11 cellular contexts compared by ENCODE assay signal in the genomic region with DNA sequence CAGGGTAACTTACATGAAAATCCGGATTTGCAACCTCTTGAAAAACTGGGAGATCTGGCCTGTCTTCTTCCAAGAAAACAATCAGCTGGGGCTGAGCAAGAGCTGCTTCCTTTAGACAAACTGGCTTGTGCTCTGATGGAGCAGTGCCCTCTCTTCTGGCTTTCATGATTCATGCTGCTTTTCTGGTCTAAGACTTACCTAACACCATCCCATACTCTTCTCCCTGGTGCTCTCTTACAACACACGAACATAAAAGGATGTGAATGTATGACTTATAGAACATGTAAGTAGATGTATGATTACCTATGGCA. TPM values are rescaled to one million over a fixed set of nuclear protein-coding genes. Genes with fewer than 3 reads are reported as not detected.
A peak's percentile ranks its signal among the peaks of the same experiment; 100 is the strongest.
DNase-seq lines count a peak whose midpoint lies in the region; TF ChIP-seq lines count a peak whose summit lies in the region.
"Had no signal": no experiment of that assay in that cellular context is flagged by ENCODE, and none has a peak within 500 bp of the region (broad histone marks: within the 10 kb centered on the region; RNA-seq: fewer than 3 reads in every experiment).

No MANE protein-coding gene starts in this region.

- no peaks in the 10 kb centered on the region for H3K9me2 ChIP-seq in PC-9 (ENCODE audit: insufficient read depth)

- H3K27me3 Mint-ChIP-seq in progenitor cell of endocrine pancreas: no peaks in the 10 kb centered on the region
- H3K27me3 Mint-ChIP-seq in activated naive CD4-positive, alpha-beta T cell treated with anti-CD3 and anti-CD28 coated beads for 36 hours (ENCODE audit: low read depth): peaks cover 70% of the 10 kb centered on the region

- H3K4me3 ChIP-seq in PC-9: no peak overlapping the region; the same call in 1 of the 2 replicates
- H3K4me3 ChIP-seq in esophagus squamous epithelium: no peak overlapping the region

- no peak for TF ChIP-seq POLR2A in esophagus squamous epithelium (IDR thresholded peaks at IDR 0.05)

- peak; percentile 42 for DNase-seq in EL
- peak; percentile 65 to 97 for DNase-seq in PC-9
- no peak for DNase-seq in esophagus squamous epithelium (lab: John Stamatoyannopoulos, UW)
- no peak for DNase-seq in progenitor cell of endocrine pancreas (ENCODE audit: low spot score, unreplicated experiment)
- DNase-seq in D341Med (ENCODE audit: low spot score): no peak
- DNase-seq in activated naive CD4-positive, alpha-beta T cell treated with anti-CD3 and anti-CD28 coated beads for 36 hours: no peak
- DNase-seq in NCI-H1417 (lab: John Stamatoyannopoulos, UW): no peak
- no peak for DNase-seq in stimulated activated CD4-positive, alpha-beta T cell treated with anti-CD3 and anti-CD28 coated beads, Interleukin-4, amount 100 ng/mL, for 4 hours
- DNase-seq: CD4-positive, CD25-positive, alpha-beta regulatory T cell; nephron progenitor cell had no signal

- CTCF ChIA-PET in PC-9 (lab: Charles Lee): no interaction called here
- CTCF ChIA-PET in activated naive CD4-positive, alpha-beta T cell treated with anti-CD3 and anti-CD28 coated beads for 36 hours (lab: Charles Lee): no interaction called here

- H3K36me3 ChIP-seq in PC-9 (ENCODE audit: low read depth) (no peaks in the 10 kb centered on the region), esophagus squamous epithelium (no peaks in the 10 kb centered on the region)

- no TSS peak for BruUV-seq in PC-9 (replicated peaks; lab: Mats Ljungman, UMichigan)

- 25 to 30% methylated on average over 2 of the region's 2 CpGs for whole genome bisulfite sequencing in esophagus squamous epithelium, 2 donors

- TF ChIP-seq CTCF in PC-9 (conservative IDR thresholded peaks at IDR 0.05): no peak
- no peak for TF ChIP-seq CTCF in esophagus squamous epithelium (IDR thresholded peaks at IDR 0.05)
- TF ChIP-seq CTCF in progenitor cell of endocrine pancreas (IDR thresholded peaks at IDR 0.05; ENCODE audit: unreplicated experiment): no peak

- H3K9me3 ChIP-seq in PC-9 (ENCODE audit: insufficient read depth, low read depth) (no peaks in the 10 kb centered on the region), esophagus squamous epithelium (no peaks in the 10 kb centered on the region)

- peaks cover 44% of the 10 kb centered on the region for H4K20me1 ChIP-seq in PC-9 (ENCODE audit: insufficient read depth)

- H3F3A ChIP-seq in PC-9 (ENCODE audit: insufficient read depth, low read depth): peaks cover 24% of the 10 kb centered on the region

- peaks cover 44% of the 10 kb centered on the region for H3K4me1 Mint-ChIP-seq in progenitor cell of endocrine pancreas (ENCODE audit: low read depth)
- no peaks in the 10 kb centered on the region for H3K4me1 Mint-ChIP-seq in activated naive CD4-positive, alpha-beta T cell treated with anti-CD3 and anti-CD28 coated beads for 36 hours (ENCODE audit: low read depth)
- H3K4me1 Mint-ChIP-seq: CD4-positive, CD25-positive, alpha-beta regulatory T cell had no signal

- H2AFZ ChIP-seq in PC-9: no peak overlapping the region

- POLR2A ChIA-PET in PC-9 (lab: Charles Lee; ENCODE audit: unreplicated experiment): interaction anchor here (1.0 kb wide), 1 partner anchor 8 kb away, joined by 8 read pairs; no protein-coding TSS in a partner anchor

- intact Hi-C loops in PC-9 (cut with micrococcal nuclease; ENCODE audit: unreplicated experiment) (loop anchor here (2.0 kb wide), 1 partner anchor 112 kb away; no protein-coding TSS in a partner anchor), esophagus squamous epithelium (cut with DNase I) (no loop called here)
- intact Hi-C loops in activated naive CD4-positive, alpha-beta T cell treated with anti-CD3 and anti-CD28 coated beads for 36 hours (cut with micrococcal nuclease): no loop called here

- no peak overlapping the region for H3K4me3 Mint-ChIP-seq in progenitor cell of endocrine pancreas (ENCODE audit: low read depth)
- no peak overlapping the region for H3K4me3 Mint-ChIP-seq in activated naive CD4-positive, alpha-beta T cell treated with anti-CD3 and anti-CD28 coated beads for 36 hours
- H3K4me3 Mint-ChIP-seq: CD4-positive, CD25-positive, alpha-beta regulatory T cell; nephron progenitor cell had no signal

- H3K27ac ChIP-seq in PC-9 (peak overlapping the region; percentile 65), esophagus squamous epithelium (peak overlapping the region; percentile 10 to 79 (median 33))
- H3K27ac ChIP-seq: KMS-11 had no signal

- H3K27ac Mint-ChIP-seq in progenitor cell of endocrine pancreas: peak overlapping the region; percentile 57
- no peak overlapping the region for H3K27ac Mint-ChIP-seq in activated naive CD4-positive, alpha-beta T cell treated with anti-CD3 and anti-CD28 coated beads for 36 hours
- H3K27ac Mint-ChIP-seq: CD4-positive, CD25-positive, alpha-beta regulatory T cell; nephron progenitor cell had no signal

- peaks cover 58% of the 10 kb centered on the region for H3K4me1 ChIP-seq in PC-9 (replicated peaks; ENCODE audit: insufficient read depth)
- H3K4me1 ChIP-seq in esophagus squamous epithelium: peaks cover 5 to 68% (median 24%) of the 10 kb centered on the region in 3 donors

- peaks cover 8% of the 10 kb centered on the region for H3K36me3 Mint-ChIP-seq in progenitor cell of endocrine pancreas (ENCODE audit: insufficient read depth)
- no peaks in the 10 kb centered on the region for H3K36me3 Mint-ChIP-seq in activated naive CD4-positive, alpha-beta T cell treated with anti-CD3 and anti-CD28 coated beads for 36 hours (ENCODE audit: low read depth)
- H3K36me3 Mint-ChIP-seq: CD4-positive, CD25-positive, alpha-beta regulatory T cell had no signal

- peak overlapping the region; percentile 65 for H3K4me2 ChIP-seq in PC-9
- H3K4me2 ChIP-seq: KMS-11 had no signal

- H3K27me3 ChIP-seq in PC-9 (ENCODE audit: insufficient read depth, low read depth): no peaks in the 10 kb centered on the region
- H3K27me3 ChIP-seq in esophagus squamous epithelium: no peaks in the 10 kb centered on the region

- H3K79me2 ChIP-seq in PC-9 (ENCODE audit: low read depth): peaks cover 95% of the 10 kb centered on the region

- H3K9me3 Mint-ChIP-seq in progenitor cell of endocrine pancreas (ENCODE audit: low read depth): peaks cover 3% of the 10 kb centered on the region
- peaks cover 8% of the 10 kb centered on the region for H3K9me3 Mint-ChIP-seq in activated naive CD4-positive, alpha-beta T cell treated with anti-CD3 and anti-CD28 coated beads for 36 hours

RNA-seq across cellular contexts. Expression of gene TJP1, which starts 9.9 kb away (rescaled TPM):
- total RNA-seq in PC-9 (2021): 152 and 159 TPM in 2 replicates
- 100 to 1,000 TPM in 3 of 4 donors, 10 to 100 TPM in 1; 69.6 to 142 (median 119) TPM for total RNA-seq in esophagus squamous epithelium
- 167 and 172 TPM in 2 replicates for total RNA-seq in progenitor cell of endocrine pancreas
- not detected for total RNA-seq in activated naive CD4-positive, alpha-beta T cell treated with anti-CD3 and anti-CD28 coated beads for 36 hours
- total RNA-seq: CD4-positive, CD25-positive, alpha-beta regulatory T cell had no signal

Comparison
In these comparisons a context has a peak if more than half of its experiments do, and no peak if none do; other contexts are left out.
1. DNase-seq: peak in EL (single experiment) and PC-9 (2 of 2); none in esophagus squamous epithelium (single experiment), progenitor cell of endocrine pancreas (single experiment), D341Med (single experiment), activated naive CD4-positive, alpha-beta T cell treated with anti-CD3 and anti-CD28 coated beads for 36 hours (single experiment), NCI-H1417 (0 of 3) and stimulated activated CD4-positive, alpha-beta T cell treated with anti-CD3 and anti-CD28 coated beads, Interleukin-4, amount 100 ng/mL, for 4 hours (0 of 2).
2. RNA of gene TJP1, which starts 9.9 kb away (total RNA-seq): 167 to 172 TPM in progenitor cell of endocrine pancreas, 152 to 159 TPM in PC-9 and 69.6 to 142 TPM in esophagus squamous epithelium; not detected in activated naive CD4-positive, alpha-beta T cell treated with anti-CD3 and anti-CD28 coated beads for 36 hours; every median in the first group is over 10 times any median in the second.